8 cellular contexts compared by ENCODE assay signal in the genomic region with DNA sequence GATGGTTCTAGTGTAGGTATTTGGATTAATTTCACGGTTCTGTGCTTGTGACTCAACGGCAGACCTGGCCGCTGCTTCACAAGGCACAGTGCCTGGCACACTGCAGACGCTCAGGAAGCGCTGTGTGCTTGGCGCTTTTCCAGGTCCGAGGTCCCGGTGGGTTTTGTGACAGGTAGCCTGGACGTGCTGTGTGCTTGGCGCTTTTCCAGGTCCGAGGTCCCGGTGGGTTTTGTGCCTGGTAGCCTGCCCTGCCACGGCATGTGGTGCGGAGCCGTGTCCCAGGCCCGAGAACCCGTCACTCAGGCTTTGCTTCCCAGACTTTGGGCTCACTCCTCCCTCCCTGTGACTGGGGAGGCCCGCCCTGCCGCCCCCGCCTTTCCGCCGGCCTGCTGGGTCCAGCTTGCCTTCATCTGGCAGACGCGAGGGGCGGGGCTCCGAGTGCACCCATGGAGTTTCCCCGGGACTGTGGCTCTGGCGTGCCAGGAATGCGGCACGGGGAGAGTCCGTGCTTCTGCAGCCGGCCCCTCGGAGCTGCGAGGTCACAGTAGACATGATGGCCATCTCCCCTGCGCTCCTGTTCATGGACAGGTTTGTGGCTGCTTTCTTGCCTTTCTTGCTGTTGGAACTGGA. TPM values are rescaled to one million over a fixed set of nuclear protein-coding genes. Genes with fewer than 3 reads are reported as not detected.
DNase-seq lines count a peak whose midpoint lies in the region; ATAC-seq and TF ChIP-seq lines count a peak whose summit lies in the region.
"Had no signal": no experiment of that assay in that cellular context is flagged by ENCODE, and none has a peak within 500 bp of the region (broad histone marks: within the 10 kb centered on the region; RNA-seq: fewer than 3 reads in every experiment).

No MANE protein-coding gene starts in this region.

- H3K27me3 ChIP-seq in lung (ENCODE audit: control insufficient read depth, insufficient read depth) = no peaks in the 10 kb centered on the region

- peaks cover 6% of the 10 kb centered on the region for H3K36me3 Mint-ChIP-seq in activated naive CD4-positive, alpha-beta T cell treated with anti-CD3 and anti-CD28 coated beads, Interleukin-2, amount 10 ng/mL, durations not matched to agents 7 days and 5 days

- H3K36me3 ChIP-seq in lung (ENCODE audit: control insufficient read depth in 2 of 2, insufficient read depth in 2 of 2, low read length in 2 of 2) = no peaks in the 10 kb centered on the region
- no peaks in the 10 kb centered on the region for H3K36me3 ChIP-seq in urinary bladder (ENCODE audit: insufficient read depth)

- ATAC-seq in lung (ENCODE audit: insufficient read depth, low FRiP score) = peak; percentile 71
- ATAC-seq in HG03354 (IDR thresholded peaks at IDR 0.05; ENCODE audit: poor library complexity, severe bottlenecking, unreplicated experiment) = no peak

- H3K9me3 Mint-ChIP-seq in activated naive CD4-positive, alpha-beta T cell treated with anti-CD3 and anti-CD28 coated beads, Interleukin-2, amount 10 ng/mL, durations not matched to agents 7 days and 5 days = no peaks in the 10 kb centered on the region

- peaks cover 24% of the 10 kb centered on the region for H3K4me1 Mint-ChIP-seq in activated naive CD4-positive, alpha-beta T cell treated with anti-CD3 and anti-CD28 coated beads, Interleukin-2, amount 10 ng/mL, durations not matched to agents 7 days and 5 days

- H3K9me3 ChIP-seq in lung (ENCODE audit: control insufficient read depth in 2 of 2, insufficient read depth in 1 of 2, low read length in 1 of 2) = no peaks in the 10 kb centered on the region

- peak; percentile 30 for DNase-seq in NCI-H345 treated with DMSO at 0.1 percent for 48 hours (lab: John Stamatoyannopoulos, UW; ENCODE audit: unreplicated experiment)
- peak; percentile 95 for DNase-seq in epithelial cell of esophagus (ENCODE audit: low read depth)
- DNase-seq in lung (ENCODE audit: low spot score) = peak; percentile 75
- DNase-seq in activated naive CD4-positive, alpha-beta T cell treated with anti-CD3 and anti-CD28 coated beads, Interleukin-2, amount 10 ng/mL, durations not matched to agents 7 days and 5 days = no peak
- no peak for DNase-seq in OCI-M1 (lab: John Stamatoyannopoulos, UW)
- DNase-seq: activated CD4-positive, alpha-beta T cell treated with anti-CD3 and anti-CD28 coated beads, Interleukin-2, amount 50 U/mL, for 48 hours had no signal

- TF ChIP-seq CTCF in epithelial cell of esophagus (IDR thresholded peaks at IDR 0.05; ENCODE audit: insufficient read depth, low read depth, low read length, missing control alignments) (no peak), lung (IDR thresholded peaks at IDR 0.05; ENCODE audit: control extremely low read depth, extremely low read depth) (no peak)

- no peaks in the 10 kb centered on the region for H3K27me3 Mint-ChIP-seq in activated naive CD4-positive, alpha-beta T cell treated with anti-CD3 and anti-CD28 coated beads, Interleukin-2, amount 10 ng/mL, durations not matched to agents 7 days and 5 days

- H3K4me3 ChIP-seq in epithelial cell of esophagus (ENCODE audit: low read length) (peak overlapping the region; percentile 37), lung (no peak overlapping the region), urinary bladder (ENCODE audit: low read depth, low read length) (peak overlapping the region; percentile 21)

- WGBS in lung, 2 donors = 52 to 74% methylated on average over 35 of the region's 35 CpGs
- 33% methylated on average over 35 of the region's 35 CpGs for WGBS in urinary bladder

- H3K4me1 ChIP-seq in lung (ENCODE audit: control insufficient read depth in 2 of 2, insufficient read depth in 2 of 2, low read length in 2 of 2) (peaks cover 0 to 14% of the 10 kb centered on the region in 2 donors), urinary bladder (ENCODE audit: insufficient read depth) (peaks cover 4% of the 10 kb centered on the region)

- peak overlapping the region in 1 of 2 donors; percentile 60 for H3K27ac ChIP-seq in lung (ENCODE audit: low read depth in 1 of 2, low read length in 1 of 2)
- H3K27ac ChIP-seq in urinary bladder (ENCODE audit: low read depth) = no peak overlapping the region

- no peak overlapping the region for H3K27ac Mint-ChIP-seq in activated naive CD4-positive, alpha-beta T cell treated with anti-CD3 and anti-CD28 coated beads, Interleukin-2, amount 10 ng/mL, durations not matched to agents 7 days and 5 days

- H3K4me3 Mint-ChIP-seq in activated naive CD4-positive, alpha-beta T cell treated with anti-CD3 and anti-CD28 coated beads, Interleukin-2, amount 10 ng/mL, durations not matched to agents 7 days and 5 days = no peak overlapping the region

- CTCF ChIA-PET in activated naive CD4-positive, alpha-beta T cell treated with anti-CD3 and anti-CD28 coated beads, Interleukin-2, amount 10 ng/mL, durations not matched to agents 7 days and 5 days (lab: Charles Lee) = no interaction called here

RNA-seq across cellular contexts. Expression of gene TBC1D14, which starts 44.2 kb away (rescaled TPM):
- total RNA-seq in lung (10 to 100 TPM; 34.2 to 60.1 TPM), urinary bladder (40.7 TPM)
- polyA plus RNA-seq in lung (10 to 100 TPM; 15.1 to 58.6 TPM), urinary bladder (33.0 TPM)

Comparison
In these comparisons a context has a peak if more than half of its experiments do, and no peak if none do; other contexts are left out.
1. DNase-seq: peak in NCI-H345 treated with DMSO at 0.1 percent for 48 hours (single experiment), epithelial cell of esophagus (single experiment) and lung (single experiment); none in activated naive CD4-positive, alpha-beta T cell treated with anti-CD3 and anti-CD28 coated beads, Interleukin-2, amount 10 ng/mL, durations not matched to agents 7 days and 5 days (single experiment) and OCI-M1 (single experiment).